ENCODE assay signal across 26 cellular contexts in the genomic region with DNA sequence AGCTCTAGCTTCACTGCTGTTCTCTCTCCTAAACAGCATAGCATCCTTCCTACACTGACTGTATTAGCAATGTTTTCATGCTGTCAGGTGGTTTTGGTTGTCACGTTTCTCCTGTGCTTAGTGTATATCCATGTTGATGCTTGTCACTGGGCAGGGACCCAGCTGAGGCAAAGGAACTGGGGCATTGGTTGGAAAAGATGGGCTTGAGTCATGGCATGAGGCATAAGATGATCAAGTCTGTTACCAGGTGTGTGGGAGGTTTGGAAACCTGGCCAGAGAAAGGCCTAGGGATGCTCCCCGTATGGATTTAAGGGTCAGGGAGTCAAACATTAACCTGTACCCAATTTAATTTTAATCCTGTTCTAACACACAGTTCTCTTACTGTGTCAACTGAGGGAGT.
DNase-seq lines count a peak whose midpoint lies in the region; FAIRE-seq and TF ChIP-seq lines count a peak whose summit lies in the region.
"Had no signal": no experiment of that assay in that cellular context is flagged by ENCODE, and none has a peak within 500 bp of the region (broad histone marks: within the 10 kb centered on the region; RNA-seq: fewer than 3 reads in every experiment).

No MANE protein-coding gene starts in this region.

- CTCF ChIA-PET in RWPE1 (lab: Yijun Ruan, JAX), result no interaction called here
- CTCF ChIA-PET in CD4-positive, alpha-beta memory T cell (lab: Charles Lee; ENCODE audit: partially characterized antibody), result no interaction called here

- H4K20me1 ChIP-seq in keratinocyte (ENCODE audit: control insufficient read depth, extremely low read depth, insufficient read depth, low read length) (no peaks in the 10 kb centered on the region), MM.1S (ENCODE audit: insufficient read depth, low read length) (no peaks in the 10 kb centered on the region)

- H3K9me2 ChIP-seq in MM.1S (replicated peaks; ENCODE audit: insufficient read depth, low read length), result no peaks in the 10 kb centered on the region

- H3K9ac ChIP-seq in keratinocyte (ENCODE audit: control insufficient read depth, extremely low read depth, insufficient read depth, low read length) (no peak overlapping the region), MM.1S (ENCODE audit: low read length) (no peak overlapping the region)
- H3K9ac ChIP-seq: KMS-11 had no signal

- H3K4me3 ChIP-seq in AG10803 (ENCODE audit: low read length) (no peak overlapping the region), keratinocyte (ENCODE audit: control insufficient read depth in 2 of 3, extremely low read depth in 1 of 3, insufficient read depth in 2 of 3, low read depth in 1 of 3, low read length in 3 of 3) (no peak overlapping the region), MM.1S (ENCODE audit: low read length) (no peak overlapping the region)
- no peak overlapping the region for H3K4me3 ChIP-seq in CD4-positive, alpha-beta memory T cell (ENCODE audit: low read length in 2 of 2)
- H3K4me3 ChIP-seq: ascending aorta had no signal

- H3K27me3 ChIP-seq in keratinocyte (ENCODE audit: control insufficient read depth, extremely low read depth, insufficient read depth, low read length) (no peaks in the 10 kb centered on the region), MM.1S (replicated peaks; ENCODE audit: insufficient read depth, low read length) (no peaks in the 10 kb centered on the region)
- H3K27me3 ChIP-seq in CD4-positive, alpha-beta memory T cell (ENCODE audit: insufficient read depth, low read length), result no peaks in the 10 kb centered on the region
- H3K27me3 ChIP-seq: ascending aorta had no signal

- intact Hi-C loops in CD4-positive, alpha-beta memory T cell (cut with micrococcal nuclease), result no loop called here

- H3K27ac ChIP-seq in RWPE1, result no peak overlapping the region
- no peak overlapping the region for H3K27ac ChIP-seq in keratinocyte (ENCODE audit: control insufficient read depth, insufficient read depth, low read length)
- no peak overlapping the region for H3K27ac ChIP-seq in CD4-positive, alpha-beta memory T cell (ENCODE audit: low read depth, low read length)
- no peak overlapping the region for H3K27ac ChIP-seq in MM.1S (ENCODE audit: low read length)
- H3K27ac ChIP-seq: ascending aorta, KMS-11 had no signal

- H3K4me1 Mint-ChIP-seq in CD4-positive, alpha-beta memory T cell, result peaks cover 6 to 20% (median 8%) of the 10 kb centered on the region in 4 donors
- H3K4me1 Mint-ChIP-seq: activated CD4-positive, alpha-beta T cell treated with anti-CD3 and anti-CD28 coated beads, Interleukin-2, amount 10 ng/mL, durations not matched to agents 7 days and 5 days had no signal

- POLR2A ChIA-PET in RWPE1 (lab: Yijun Ruan, JAX; ENCODE audit: low non-redundant PET), result no interaction called here
- POLR2A ChIA-PET in CD4-positive, alpha-beta memory T cell (lab: Charles Lee; ENCODE audit: partially characterized antibody), result no interaction called here

- no peak for TF ChIP-seq CTCF in AG10803 (conservative IDR thresholded peaks at IDR 0.05; ENCODE audit: low read length)
- no peak for TF ChIP-seq CTCF in RWPE1 (conservative IDR thresholded peaks at IDR 0.05; ENCODE audit: low read depth)
- no peak for TF ChIP-seq CTCF in keratinocyte (optimal IDR thresholded peaks at IDR 0.05 in 1 of 3, IDR thresholded peaks at IDR 0.05 in 1 of 3, conservative IDR thresholded peaks at IDR 0.05 in 1 of 3; ENCODE audit: extremely low read depth in 1 of 3, insufficient read depth in 2 of 3, low read length in 3 of 3)
- no peak for TF ChIP-seq CTCF in MM.1S (IDR thresholded peaks at IDR 0.05; ENCODE audit: low read length)

- H3K79me2 ChIP-seq in keratinocyte (ENCODE audit: control insufficient read depth, insufficient read depth, low read length) (peaks cover 11% of the 10 kb centered on the region), MM.1S (ENCODE audit: low read length) (peaks cover 12% of the 10 kb centered on the region; the same call in 1 of the 2 replicates)

- dilution Hi-C loops in keratinocyte (cut with MboI; ENCODE audit: extremely low pct_ligation_motif_present, low sequenced_read_pairs), result no loop called here

- H2AFZ ChIP-seq in keratinocyte (ENCODE audit: control insufficient read depth, low read length) (no peak overlapping the region), MM.1S (ENCODE audit: low read length) (no peak overlapping the region)

- H3K4me2 ChIP-seq in keratinocyte (ENCODE audit: control insufficient read depth, extremely low read depth, insufficient read depth, low read depth, low read length) (no peak overlapping the region), MM.1S (ENCODE audit: low read depth, low read length) (no peak overlapping the region)
- H3K4me2 ChIP-seq: KMS-11 had no signal

- H3K4me3 Mint-ChIP-seq in CD4-positive, alpha-beta memory T cell, result no peak overlapping the region
- H3K4me3 Mint-ChIP-seq: activated CD4-positive, alpha-beta T cell treated with anti-CD3 and anti-CD28 coated beads, Interleukin-2, amount 10 ng/mL, durations not matched to agents 7 days and 5 days; B cell; naive thymus-derived CD4-positive, alpha-beta T cell; T-cell had no signal

- peak; percentile 21 for DNase-seq in activated CD4-positive, alpha-beta T cell treated with anti-CD3 and anti-CD28 coated beads for 48 hours
- no peak for DNase-seq in activated CD4-positive, alpha-beta T cell treated with anti-CD3 and anti-CD28 coated beads for 1 hour
- DNase-seq in AG10803 (ENCODE audit: low read depth), result peak; percentile 16
- peak; percentile 33 for DNase-seq in RWPE1 (ENCODE audit: low spot score)
- peak; percentile 65 for DNase-seq in keratinocyte (ENCODE audit: low read depth, low spot score)
- DNase-seq in CD4-positive, alpha-beta memory T cell, result no peak
- DNase-seq in MM.1S, result no peak
- no peak for DNase-seq in NCI-H226
- DNase-seq: activated CD4-positive, alpha-beta T cell treated with anti-CD3 and anti-CD28 coated beads, Interleukin-2, amount 10 ng/mL, durations not matched to agents 7 days and 5 days; activated naive CD4-positive, alpha-beta T cell; COR-L47; effector memory CD4-positive, alpha-beta T cell; naive thymus-derived CD4-positive, alpha-beta T cell; NCI-H1092 treated with DMSO at 0.1 percent for 48 hours; NCI-H2029; NCI-H446; occipital lobe; OCI-M1; retina; SIG-M5; T-cell had no signal

- FAIRE-seq in keratinocyte (lab: Jason Lieb, UNC), result peak; percentile 83
- FAIRE-seq: GM12892, TTC549 had no signal

- H3K27me3 Mint-ChIP-seq in CD4-positive, alpha-beta memory T cell, result no peaks in the 10 kb centered on the region
- H3K27me3 Mint-ChIP-seq: activated CD4-positive, alpha-beta T cell treated with anti-CD3 and anti-CD28 coated beads, Interleukin-2, amount 10 ng/mL, durations not matched to agents 7 days and 5 days; B cell; naive thymus-derived CD4-positive, alpha-beta T cell; T-cell had no signal

- H3K9me3 Mint-ChIP-seq in CD4-positive, alpha-beta memory T cell, result no peaks in the 10 kb centered on the region
- H3K9me3 Mint-ChIP-seq: activated CD4-positive, alpha-beta T cell treated with anti-CD3 and anti-CD28 coated beads, Interleukin-2, amount 10 ng/mL, durations not matched to agents 7 days and 5 days; naive thymus-derived CD4-positive, alpha-beta T cell; T-cell had no signal

- H3K9me3 ChIP-seq in keratinocyte (ENCODE audit: control insufficient read depth, low read depth, low read length) (no peaks in the 10 kb centered on the region), MM.1S (replicated peaks; ENCODE audit: insufficient read depth, low read length) (no peaks in the 10 kb centered on the region)
- H3K9me3 ChIP-seq in CD4-positive, alpha-beta memory T cell (ENCODE audit: control insufficient read depth in 1 of 2, low read length in 2 of 2), result no peaks in the 10 kb centered on the region
- H3K9me3 ChIP-seq: ascending aorta had no signal

- H3K36me3 Mint-ChIP-seq in CD4-positive, alpha-beta memory T cell, result peaks cover 0 to 4% of the 10 kb centered on the region in 2 donors
- H3K36me3 Mint-ChIP-seq: T-cell had no signal

- peak overlapping the region in 1 of 7 donors; percentile 37 for H3K27ac Mint-ChIP-seq in CD4-positive, alpha-beta memory T cell
- H3K27ac Mint-ChIP-seq: activated CD4-positive, alpha-beta T cell treated with anti-CD3 and anti-CD28 coated beads, Interleukin-2, amount 10 ng/mL, durations not matched to agents 7 days and 5 days; B cell; naive thymus-derived CD4-positive, alpha-beta T cell; T-cell had no signal

- peaks cover 4% of the 10 kb centered on the region for H3K4me1 ChIP-seq in keratinocyte (ENCODE audit: control insufficient read depth, extremely low read depth, insufficient read depth, low read length)
- H3K4me1 ChIP-seq in CD4-positive, alpha-beta memory T cell (ENCODE audit: insufficient read depth, low read length), result no peaks in the 10 kb centered on the region
- H3K4me1 ChIP-seq in MM.1S (ENCODE audit: low read length), result peaks cover 19% of the 10 kb centered on the region

- H3K36me3 ChIP-seq in keratinocyte (ENCODE audit: control insufficient read depth in 2 of 2, extremely low read depth in 1 of 2, insufficient read depth in 2 of 2, low read length in 2 of 2) (no peaks in the 10 kb centered on the region), MM.1S (replicated peaks; ENCODE audit: insufficient read depth, low read length) (no peaks in the 10 kb centered on the region)
- H3K36me3 ChIP-seq in CD4-positive, alpha-beta memory T cell (ENCODE audit: insufficient read depth, low read length), result no peaks in the 10 kb centered on the region
- H3K36me3 ChIP-seq: ascending aorta had no signal

- H3F3A ChIP-seq in MM.1S (ENCODE audit: insufficient read depth, low read length), result 0 out of 2 replicates have a peak, but pooled peaks cover 7% of the 10 kb centered on the region

- no peaks in the 10 kb centered on the region for H3K9me1 ChIP-seq in keratinocyte (ENCODE audit: control insufficient read depth, extremely low read depth, insufficient read depth, low read length)

Comparison
In these comparisons a context has a peak if more than half of its experiments do, and no peak if none do; other contexts are left out.
1. DNase-seq: peak in activated CD4-positive, alpha-beta T cell treated with anti-CD3 and anti-CD28 coated beads for 48 hours (single experiment), AG10803 (single experiment), RWPE1 (single experiment) and keratinocyte (single experiment); none in activated CD4-positive, alpha-beta T cell treated with anti-CD3 and anti-CD28 coated beads for 1 hour (single experiment), CD4-positive, alpha-beta memory T cell (0 of 5), MM.1S (single experiment) and NCI-H226 (single experiment).